In genomic region chr19:17860993-17861360, GRCh38 we compare ENCODE assay signal across 9 cellular contexts. TPM values are rescaled to one million over a fixed set of nuclear protein-coding genes. Genes with fewer than 3 reads are reported as not detected.
DNase-seq lines count a peak whose midpoint lies in the region; ATAC-seq and TF ChIP-seq lines count a peak whose summit lies in the region.
"Had no signal": no experiment of that assay in that cellular context is flagged by ENCODE, and none has a peak within 500 bp of the region (broad histone marks: within the 10 kb centered on the region; RNA-seq: fewer than 3 reads in every experiment).

No MANE protein-coding gene starts in this region.

- no peak for TF ChIP-seq CTCF in RWPE1 (conservative IDR thresholded peaks at IDR 0.05; ENCODE audit: low read depth)

- no peak overlapping the region for H3K14ac ChIP-seq in trophoblast cell (ENCODE audit: low read length)

- H3K9me3 ChIP-seq in esophagus (ENCODE audit: control insufficient read depth in 2 of 2, insufficient read depth in 1 of 2, low read depth in 1 of 2, low read length in 1 of 2), result no peaks in the 10 kb centered on the region
- H3K9me3 ChIP-seq in trophoblast cell (ENCODE audit: insufficient read depth, low read depth, low read length), result no peaks in the 10 kb centered on the region

- no peak overlapping the region for H2AFZ ChIP-seq in trophoblast cell (ENCODE audit: insufficient read depth, low read length, poor library complexity)

- no peak overlapping the region for H2BK12ac ChIP-seq in trophoblast cell (ENCODE audit: low read length)

- no peak overlapping the region for H3K18ac ChIP-seq in trophoblast cell (ENCODE audit: low read length)

- H4K8ac ChIP-seq in trophoblast cell (ENCODE audit: low read depth, low read length), result no peak overlapping the region

- H3K79me2 ChIP-seq in trophoblast cell (ENCODE audit: control insufficient read depth, insufficient read depth, low read length, poor library complexity), result peaks cover 19% of the 10 kb centered on the region

- no peak overlapping the region for H4K12ac ChIP-seq in trophoblast cell (ENCODE audit: low read depth, low read length)

- 37 to 41% methylated on average over 7 of the region's 7 CpGs for WGBS in esophagus, 2 donors
- no CpG with 5 or more reads among the region's 7 CpGs for WGBS in trophoblast cell (ENCODE audit: extremely low coverage, insufficient coverage, insufficient read length)

- no peak overlapping the region for H4K91ac ChIP-seq in trophoblast cell (ENCODE audit: low read depth, low read length)

- peaks cover 4% of the 10 kb centered on the region for H3K79me1 ChIP-seq in trophoblast cell (ENCODE audit: low read length)

- POLR2A ChIA-PET in RWPE1 (lab: Yijun Ruan, JAX; ENCODE audit: low non-redundant PET), result no interaction called here

- H3K23ac ChIP-seq in trophoblast cell (ENCODE audit: low read length), result no peak overlapping the region

- H3K4me2 ChIP-seq in trophoblast cell (ENCODE audit: low read length), result peak overlapping the region; percentile 76

- H2AK5ac ChIP-seq in trophoblast cell (ENCODE audit: low read length), result no peak overlapping the region

- H2BK120ac ChIP-seq in trophoblast cell (ENCODE audit: insufficient read depth, low read length, poor library complexity), result no peak overlapping the region

- H3K4me3 ChIP-seq in esophagus (ENCODE audit: low read depth in 1 of 2, low read length in 2 of 2), result peak overlapping the region; percentile 80 to 95
- peak overlapping the region; percentile 91 for H3K4me3 ChIP-seq in trophoblast cell (ENCODE audit: low read depth, low read length)

- H2BK5ac ChIP-seq in trophoblast cell (ENCODE audit: low read depth, low read length, poor library complexity), result no peak overlapping the region

- H3K27ac ChIP-seq in RWPE1 (peak overlapping the region; percentile 77), esophagus (ENCODE audit: low read depth in 2 of 2, low read length in 1 of 2) (peak overlapping the region; percentile 41 to 82), trophoblast cell (ENCODE audit: low read depth, low read length) (peak overlapping the region; percentile 0)

- H3K27me3 ChIP-seq in esophagus (ENCODE audit: control insufficient read depth in 1 of 2, insufficient read depth in 2 of 2, low read length in 2 of 2) (no peaks in the 10 kb centered on the region), trophoblast cell (ENCODE audit: insufficient read depth, low read length) (no peaks in the 10 kb centered on the region)

- peaks cover 15 to 30% of the 10 kb centered on the region in 2 donors for H3K36me3 ChIP-seq in esophagus (ENCODE audit: control insufficient read depth in 2 of 2, insufficient read depth in 2 of 2, low read length in 1 of 2)
- peaks cover 35 to 41% of the 10 kb centered on the region in 2 experiments for H3K36me3 ChIP-seq in trophoblast cell (ENCODE audit: control insufficient read depth in 1 of 2, insufficient read depth in 2 of 2, low read length in 2 of 2)

- no peak for ATAC-seq in HG03354 (IDR thresholded peaks at IDR 0.05; ENCODE audit: poor library complexity, severe bottlenecking, unreplicated experiment)

- H3K4me1 ChIP-seq in esophagus (ENCODE audit: control insufficient read depth in 2 of 2, insufficient read depth in 2 of 2, low read length in 1 of 2), result peaks cover 13 to 28% of the 10 kb centered on the region in 2 donors
- peaks cover 0 to 12% of the 10 kb centered on the region in 2 experiments for H3K4me1 ChIP-seq in trophoblast cell (ENCODE audit: control insufficient read depth in 1 of 2, insufficient read depth in 2 of 2, low read length in 2 of 2)

- peak overlapping the region; percentile 87 for H3K9ac ChIP-seq in trophoblast cell (ENCODE audit: low read length)

- DNase-seq in ELR (ENCODE audit: low read depth), result peak; percentile 42
- no peak for DNase-seq in RWPE1 (ENCODE audit: low spot score)
- DNase-seq in trophoblast cell, result no peak
- DNase-seq in OCI-M2 (lab: John Stamatoyannopoulos, UW; ENCODE audit: unreplicated experiment), result no peak
- no peak for DNase-seq in COLO829 (ENCODE audit: low spot score)
- no peak for DNase-seq in A172 (ENCODE audit: low spot score)
- DNase-seq: stimulated activated CD4-positive, alpha-beta T cell treated with anti-CD3 and anti-CD28 coated beads, Interleukin-2, amount 100 ng/mL, for 48 hours had no signal

- H3K4ac ChIP-seq in trophoblast cell (ENCODE audit: low read depth, low read length), result peak overlapping the region; percentile 95

- CTCF ChIA-PET in RWPE1 (lab: Yijun Ruan, JAX), result interaction anchor here (1.0 to 2.2 kb wide), 2 partner anchors 71 to 136 kb away, joined by 5 to 13 read pairs; no protein-coding TSS in a partner anchor

RNA-seq across cellular contexts. Expression of gene RPL18A, which starts 1.3 kb away (rescaled TPM):
- 1,000 to 10,000 TPM; 1,368 to 2,485 TPM for polyA plus RNA-seq in esophagus
- 1,931 and 1,990 TPM in 2 replicates for polyA plus RNA-seq in trophoblast cell (2013)
- total RNA-seq in A172 (2014; rRNA removed; shearing (Covaris generic)), result 827 and 953 TPM in 2 replicates

RNA-seq across cellular contexts. Expression of gene SLC5A5, which starts 10.8 kb away (rescaled TPM):
- under 1 TPM; 0.01 to 0.04 TPM for polyA plus RNA-seq in esophagus
- 0.01 TPM in 2 replicates for polyA plus RNA-seq in trophoblast cell (2013)
- total RNA-seq in A172 (2014; rRNA removed; shearing (Covaris generic)), result not detected in 2 replicates

RNA-seq across cellular contexts. Expression of gene JAK3, which starts 13.2 kb away (rescaled TPM):
- polyA plus RNA-seq in esophagus, result 1 to 10 TPM; 1.5 to 2.5 TPM
- 0.26 and 0.29 TPM in 2 replicates for polyA plus RNA-seq in trophoblast cell (2013)
- total RNA-seq in A172 (2014; rRNA removed; shearing (Covaris generic)), result 0.41 and 0.69 TPM in 2 replicates

RNA-seq across cellular contexts. Expression of gene INSL3, which starts 39.7 kb away (rescaled TPM):
- polyA plus RNA-seq in esophagus, result under 1 TPM; 0.06 to 0.12 TPM
- polyA plus RNA-seq in trophoblast cell (2013), result 0.08 and 0.10 TPM in 2 replicates
- total RNA-seq in A172 (2014; rRNA removed; shearing (Covaris generic)), result not detected in 2 replicates

Comparison
In these comparisons a context has a peak if more than half of its experiments do, and no peak if none do; other contexts are left out.
1. H3K27ac ChIP-seq: peak in every context shown above with its lines; median percentile 77 in RWPE1; 62 in esophagus; 0 in trophoblast cell.